ENCODE assay signal across 1 cellular context in genomic region chr3:57592306-57592705, GRCh38.
TF ChIP-seq lines count a peak whose summit lies in the region.

No MANE protein-coding gene starts in this region.

TF ChIP-seq in HepG2, 621 proteins besides CTCF, POLR2A, EP300 and RAD21:
- TF ChIP-seq KLF13 (CRISPR knock-in tag; IDR thresholded peaks at IDR 0.05) (no peak), CSRNP1 (CRISPR knock-in tag; IDR thresholded peaks at IDR 0.05) (no peak), ZNF790 (CRISPR knock-in tag; IDR thresholded peaks at IDR 0.05; ENCODE audit: borderline replicate concordance) (no peak), RFX3 (CRISPR knock-in tag; IDR thresholded peaks at IDR 0.05) (no peak), KDM3A (CRISPR knock-in tag; IDR thresholded peaks at IDR 0.05; ENCODE audit: low read depth) (no peak), ZNF563 (CRISPR knock-in tag; IDR thresholded peaks at IDR 0.05) (no peak), ZBTB7B (CRISPR knock-in tag; IDR thresholded peaks at IDR 0.05) (no peak), HBP1 (CRISPR knock-in tag; IDR thresholded peaks at IDR 0.05; ENCODE audit: low read depth) (no peak)
TF ChIP-seq in HepG2: peak in this region for 0.
